In the genomic region with DNA sequence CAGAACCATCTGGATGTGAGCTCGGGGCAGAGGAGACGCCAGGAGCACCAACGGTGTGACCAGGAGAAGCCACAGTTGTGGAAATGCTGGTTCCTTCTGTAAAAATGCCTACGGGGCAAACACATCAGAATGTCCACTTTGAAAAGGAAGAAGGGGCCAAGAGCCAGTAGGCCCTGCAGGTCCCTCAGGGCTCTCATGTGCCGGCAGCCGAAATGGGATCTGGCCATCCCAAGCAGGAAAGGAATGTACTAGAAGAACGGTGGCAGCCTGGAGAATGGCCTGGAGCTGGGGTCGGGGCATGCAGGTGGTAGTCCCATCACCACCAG, we compare ENCODE assay signal across 13 cellular contexts.
DNase-seq lines count a peak whose midpoint lies in the region; ATAC-seq and TF ChIP-seq lines count a peak whose summit lies in the region.
"Had no signal": no experiment of that assay in that cellular context is flagged by ENCODE, and none has a peak within 500 bp of the region (broad histone marks: within the 10 kb centered on the region; RNA-seq: fewer than 3 reads in every experiment).

No MANE protein-coding gene starts in this region.

- H3K4me1 Mint-ChIP-seq in activated CD4-positive, alpha-beta T cell treated with anti-CD3 and anti-CD28 coated beads for 36 hours: peaks cover 3% of the 10 kb centered on the region
- peaks cover 2 to 9% (median 3%) of the 10 kb centered on the region in 3 donors for H3K4me1 Mint-ChIP-seq in T-cell
- H3K4me1 Mint-ChIP-seq in stimulated activated memory B cell treated with anti-CD40 and anti-IgM and Interleukin-4, amounts not matched to agents 10 μg/mL and 1 μg/mL and 100 μg/mL, for 72 hours: peaks cover 7% of the 10 kb centered on the region

- H3K36me3 ChIP-seq in mucosa of descending colon (ENCODE audit: low read depth): no peaks in the 10 kb centered on the region
- H3K36me3 ChIP-seq: ascending aorta, prostate gland had no signal

- H3K4me3 ChIP-seq in mucosa of descending colon: no peak overlapping the region
- H3K4me3 ChIP-seq: ascending aorta, lung, prostate gland had no signal

- no peaks in the 10 kb centered on the region for H3K27me3 Mint-ChIP-seq in activated CD4-positive, alpha-beta T cell treated with anti-CD3 and anti-CD28 coated beads for 36 hours
- no peaks in the 10 kb centered on the region for H3K27me3 Mint-ChIP-seq in T-cell
- no peaks in the 10 kb centered on the region for H3K27me3 Mint-ChIP-seq in stimulated activated memory B cell treated with anti-CD40 and anti-IgM and Interleukin-4, amounts not matched to agents 10 μg/mL and 1 μg/mL and 100 μg/mL, for 72 hours

- POLR2A ChIA-PET in activated CD4-positive, alpha-beta T cell treated with anti-CD3 and anti-CD28 coated beads for 36 hours (lab: Charles Lee): interaction anchor here (1.0 kb wide), 1 partner anchor 147 kb away, joined by 3 read pairs; no protein-coding TSS in a partner anchor
- POLR2A ChIA-PET in T-cell (lab: Charles Lee): interaction anchor here in 1 of 2 donors (0.7 to 1.3 kb wide), 3 partner anchors 93 to 1035 kb away, joined by 3 to 5 read pairs (median 3); no protein-coding TSS in a partner anchor

- TF ChIP-seq CTCF in mucosa of descending colon (IDR thresholded peaks at IDR 0.05): no peak

- H3K9me3 Mint-ChIP-seq in activated CD4-positive, alpha-beta T cell treated with anti-CD3 and anti-CD28 coated beads for 36 hours (ENCODE audit: low read depth): no peaks in the 10 kb centered on the region
- no peaks in the 10 kb centered on the region for H3K9me3 Mint-ChIP-seq in T-cell
- H3K9me3 Mint-ChIP-seq in stimulated activated memory B cell treated with anti-CD40 and anti-IgM and Interleukin-4, amounts not matched to agents 10 μg/mL and 1 μg/mL and 100 μg/mL, for 72 hours: no peaks in the 10 kb centered on the region

- no peaks in the 10 kb centered on the region for H3K9me3 ChIP-seq in mucosa of descending colon
- H3K9me3 ChIP-seq: ascending aorta, prostate gland had no signal

- peak overlapping the region; percentile 28 for H3K4me3 Mint-ChIP-seq in activated CD4-positive, alpha-beta T cell treated with anti-CD3 and anti-CD28 coated beads for 36 hours
- H3K4me3 Mint-ChIP-seq in T-cell: peak overlapping the region; percentile 49 to 63 (median 61)
- peak overlapping the region; percentile 6 for H3K4me3 Mint-ChIP-seq in stimulated activated memory B cell treated with anti-CD40 and anti-IgM and Interleukin-4, amounts not matched to agents 10 μg/mL and 1 μg/mL and 100 μg/mL, for 72 hours

- intact Hi-C loops in activated CD4-positive, alpha-beta T cell treated with anti-CD3 and anti-CD28 coated beads for 36 hours (cut with DNase I, micrococcal nuclease): no loop called here
- intact Hi-C loops in mucosa of descending colon (cut with DNase I, micrococcal nuclease): no loop called here

- no peak for ATAC-seq in activated CD4-positive, alpha-beta T cell treated with anti-CD3 and anti-CD28 coated beads for 36 hours
- ATAC-seq in T-cell (replicated peaks in 1 of 4) (no peak), mucosa of descending colon (no peak), HG03457 (IDR thresholded peaks at IDR 0.05; ENCODE audit: unreplicated experiment) (no peak)
- ATAC-seq in stimulated activated memory B cell treated with anti-CD40 and anti-IgM and Interleukin-4, amounts not matched to agents 10 μg/mL and 1 μg/mL and 100 μg/mL, for 72 hours: no peak

- peaks cover 6% of the 10 kb centered on the region for H3K36me3 Mint-ChIP-seq in activated CD4-positive, alpha-beta T cell treated with anti-CD3 and anti-CD28 coated beads for 36 hours (ENCODE audit: low read depth)
- peaks cover 18% of the 10 kb centered on the region for H3K36me3 Mint-ChIP-seq in T-cell
- peaks cover 21% of the 10 kb centered on the region for H3K36me3 Mint-ChIP-seq in stimulated activated memory B cell treated with anti-CD40 and anti-IgM and Interleukin-4, amounts not matched to agents 10 μg/mL and 1 μg/mL and 100 μg/mL, for 72 hours

- peaks cover 12% of the 10 kb centered on the region for H3K4me1 ChIP-seq in mucosa of descending colon (ENCODE audit: low read depth)

- CTCF ChIA-PET in activated CD4-positive, alpha-beta T cell treated with anti-CD3 and anti-CD28 coated beads for 36 hours (lab: Charles Lee): interaction anchor here (0.6 to 1.3 kb wide), 4 partner anchors 57 to 213 kb away, joined by 3 to 4 read pairs (median 3); no protein-coding TSS in a partner anchor
- CTCF ChIA-PET in T-cell (lab: Charles Lee): interaction anchor here in 1 of 2 donors (0.8 to 1.4 kb wide), 5 partner anchors 13 to 165 kb away, joined by 3 to 7 read pairs (median 4); no protein-coding TSS in a partner anchor

- H3K27ac Mint-ChIP-seq in activated CD4-positive, alpha-beta T cell treated with anti-CD3 and anti-CD28 coated beads for 36 hours: peak overlapping the region; percentile 92
- peak overlapping the region in 1 of 2 donors; percentile 92 for H3K27ac Mint-ChIP-seq in T-cell
- H3K27ac Mint-ChIP-seq in stimulated activated memory B cell treated with anti-CD40 and anti-IgM and Interleukin-4, amounts not matched to agents 10 μg/mL and 1 μg/mL and 100 μg/mL, for 72 hours: peak overlapping the region; percentile 71

- H3K27ac ChIP-seq in epithelial cell of prostate: peak overlapping the region; percentile 36

- DNase-seq in activated CD4-positive, alpha-beta T cell treated with anti-CD3 and anti-CD28 coated beads for 36 hours: no peak
- DNase-seq in activated CD4-positive, alpha-beta T cell treated with anti-CD3 and anti-CD28 coated beads for 1 hour: no peak
- DNase-seq in T-cell: no peak
- DNase-seq in epithelial cell of prostate (ENCODE audit: low read depth, low spot score): no peak
- no peak for DNase-seq in mucosa of descending colon
- DNase-seq in UCSD-AML1 (lab: John Stamatoyannopoulos, UW; ENCODE audit: unreplicated experiment): no peak
- DNase-seq: DMS79, NCI-H2029 treated with DMSO at 0.1 percent for 48 hours had no signal

Comparison
In these comparisons a context has a peak if more than half of its experiments do, and no peak if none do; other contexts are left out.
1. H3K4me3 Mint-ChIP-seq: peak in every context shown above with its lines; median percentile 61 in T-cell; 28 in activated CD4-positive, alpha-beta T cell treated with anti-CD3 and anti-CD28 coated beads for 36 hours; 6 in stimulated activated memory B cell treated with anti-CD40 and anti-IgM and Interleukin-4, amounts not matched to agents 10 μg/mL and 1 μg/mL and 100 μg/mL, for 72 hours.